8 cellular contexts compared by ENCODE assay signal in the genomic region with DNA sequence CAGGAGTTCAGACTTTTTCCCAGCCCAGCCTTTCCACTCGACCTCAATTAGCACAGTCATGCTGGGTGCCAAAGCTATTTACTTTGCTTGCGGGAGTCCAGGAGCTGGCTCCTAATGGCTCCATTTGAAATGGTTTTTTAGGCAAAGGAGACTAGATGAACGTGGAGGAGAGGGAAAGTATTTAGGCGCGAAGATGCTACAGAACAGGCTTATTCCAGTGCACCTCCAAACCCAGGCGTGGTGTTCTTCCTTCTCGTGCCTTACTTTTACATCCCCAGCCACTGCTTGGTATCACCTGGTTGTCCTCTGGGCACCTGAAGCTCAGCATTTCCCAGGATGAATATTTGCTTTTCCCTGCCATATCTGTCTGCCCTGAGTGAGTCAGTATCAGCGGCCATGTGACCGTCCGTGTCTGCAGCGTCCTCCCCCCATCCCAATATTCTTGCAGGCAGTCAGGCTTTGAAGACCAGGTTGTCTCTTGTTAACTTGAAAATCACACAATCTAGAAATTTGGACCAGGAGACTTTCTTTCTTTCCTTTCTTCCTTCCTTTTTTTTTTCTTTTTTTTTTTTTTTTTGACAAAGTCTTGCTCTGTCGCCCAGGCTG.
DNase-seq lines count a peak whose midpoint lies in the region; ATAC-seq and TF ChIP-seq lines count a peak whose summit lies in the region.

No MANE protein-coding gene starts in this region.

- H3K36me3 Mint-ChIP-seq in activated CD8-positive, alpha-beta T cell treated with anti-CD3 and anti-CD28 coated beads, Interleukin-2, amount 10 ng/mL, durations not matched to agents 7 days and 5 days (ENCODE audit: low read depth): no peaks in the 10 kb centered on the region

- H3K9me3 Mint-ChIP-seq in activated CD8-positive, alpha-beta T cell treated with anti-CD3 and anti-CD28 coated beads, Interleukin-2, amount 10 ng/mL, durations not matched to agents 7 days and 5 days (ENCODE audit: insufficient read depth): peaks cover 4% of the 10 kb centered on the region

- no peaks in the 10 kb centered on the region for H3K36me3 ChIP-seq in tibial nerve

- DNase-seq in Right ventricle myocardium superior: no peak
- DNase-seq in left cardiac atrium: no peak
- no peak for DNase-seq in activated CD8-positive, alpha-beta T cell treated with anti-CD3 and anti-CD28 coated beads, Interleukin-2, amount 10 ng/mL, durations not matched to agents 7 days and 5 days
- peak; percentile 26 for DNase-seq in iPS-NIHi11 (ENCODE audit: low spot score)
- no peak for DNase-seq in tibial nerve (ENCODE audit: low spot score in 2 of 2)
- no peak for DNase-seq in amniotic stem cell (lab: John Stamatoyannopoulos, UW)
- DNase-seq in stimulated activated CD8-positive, alpha-beta memory T cell treated with anti-CD3 and anti-CD28 coated beads, Interleukin-4, amount 100 ng/mL, for 48 hours: no peak

- peak overlapping the region; percentile 85 to 96 (median 89) for H3K27ac ChIP-seq in tibial nerve

- H3K27ac Mint-ChIP-seq in activated CD8-positive, alpha-beta T cell treated with anti-CD3 and anti-CD28 coated beads, Interleukin-2, amount 10 ng/mL, durations not matched to agents 7 days and 5 days: peak overlapping the region; percentile 98

- TF ChIP-seq EP300 in tibial nerve (IDR thresholded peaks at IDR 0.05): no peak

- no peaks in the 10 kb centered on the region for H3K27me3 ChIP-seq in tibial nerve

- H3K9me3 ChIP-seq in tibial nerve: no peaks in the 10 kb centered on the region

- TF ChIP-seq CTCF in tibial nerve (IDR thresholded peaks at IDR 0.05): no peak

- H3K4me3 ChIP-seq in tibial nerve: peak overlapping the region; percentile 75 to 95 (median 78)

- CTCF ChIA-PET in activated CD8-positive, alpha-beta T cell treated with anti-CD3 and anti-CD28 coated beads, Interleukin-2, amount 10 ng/mL, durations not matched to agents 7 days and 5 days (lab: Charles Lee): interaction anchor here (0.6 to 2.2 kb wide), 10 partner anchors 8 to 398 kb away, joined by 3 to 15 read pairs (median 6); no protein-coding TSS in a partner anchor

- H3K4me1 Mint-ChIP-seq in activated CD8-positive, alpha-beta T cell treated with anti-CD3 and anti-CD28 coated beads, Interleukin-2, amount 10 ng/mL, durations not matched to agents 7 days and 5 days (ENCODE audit: low read depth): peaks cover 34% of the 10 kb centered on the region

- peak overlapping the region; percentile 84 for H3K4me3 Mint-ChIP-seq in activated CD8-positive, alpha-beta T cell treated with anti-CD3 and anti-CD28 coated beads, Interleukin-2, amount 10 ng/mL, durations not matched to agents 7 days and 5 days

- peaks cover 0 to 16% (median 8%) of the 10 kb centered on the region in 4 donors for H3K4me1 ChIP-seq in tibial nerve

- peaks cover 1% of the 10 kb centered on the region for H3K27me3 Mint-ChIP-seq in activated CD8-positive, alpha-beta T cell treated with anti-CD3 and anti-CD28 coated beads, Interleukin-2, amount 10 ng/mL, durations not matched to agents 7 days and 5 days (ENCODE audit: low read depth)

- peak; percentile 5 for ATAC-seq in Right ventricle myocardium superior (ENCODE audit: poor library complexity)
- ATAC-seq in left cardiac atrium: no peak
- no peak for ATAC-seq in activated CD8-positive, alpha-beta T cell treated with anti-CD3 and anti-CD28 coated beads, Interleukin-2, amount 10 ng/mL, durations not matched to agents 7 days and 5 days
- no peak for ATAC-seq in GM21619 (IDR thresholded peaks at IDR 0.05; ENCODE audit: unreplicated experiment)

- intact Hi-C loops in Right ventricle myocardium superior (cut with DNase I) (loop anchor here (5.0 to 10.0 kb wide), 2 partner anchors 198 to 310 kb away; a partner anchor contains a TSS), left cardiac atrium (cut with DNase I) (loop anchor here in 1 of 2 donors (2.0 kb wide), 1 partner anchor 198 kb away; a partner anchor contains a TSS)

- 76 to 80% methylated on average over 12 of the region's 12 CpGs for WGBS in tibial nerve, 2 donors

- POLR2A ChIA-PET in activated CD8-positive, alpha-beta T cell treated with anti-CD3 and anti-CD28 coated beads, Interleukin-2, amount 10 ng/mL, durations not matched to agents 7 days and 5 days (lab: Charles Lee): interaction anchor here (0.6 to 1.8 kb wide), 4 partner anchors 53 to 310 kb away, joined by 3 to 9 read pairs (median 3); a partner anchor contains a TSS

- no peak for TF ChIP-seq POLR2A in tibial nerve (IDR thresholded peaks at IDR 0.05)
